Comparison of ENCODE assay signal across 28 cellular contexts in genomic region chr10:118304521-118304920, GRCh38.
"Had no signal": no experiment of that assay in that cellular context is flagged by ENCODE, and none has a peak within 500 bp of the region (broad histone marks: within the 10 kb centered on the region; RNA-seq: fewer than 3 reads in every experiment).

No MANE protein-coding gene starts in this region.

- H3K9me3 Mint-ChIP-seq: activated naive CD4-positive, alpha-beta T cell treated with anti-CD3 and anti-CD28 coated beads for 36 hours; activated naive CD8-positive, alpha-beta T cell treated with anti-CD3 and anti-CD28 coated beads, Interleukin-2, amount 10 ng/mL, durations not matched to agents 7 days and 5 days; activated T-cell treated with anti-CD3 and anti-CD28 coated beads, Interleukin-2, amount 50 U/mL, for 24 hours; brain; effector memory CD8-positive, alpha-beta T cell; mesothelial cell of epicardium; neural progenitor cell; stimulated activated memory B cell treated with anti-CD40 and anti-IgM and Interleukin-4, amounts not matched to agents 10 μg/mL and 1 μg/mL and 100 μg/mL, for 72 hours; stimulated activated naive CD8-positive, alpha-beta T cell treated with anti-CD3 and anti-CD28 coated beads, Interleukin-15, amount 100 ng/mL, for 72 hours had no signal

- H3K9ac ChIP-seq: neural progenitor cell, parathyroid adenoma had no signal

- H3K4me3 Mint-ChIP-seq: activated CD4-positive, alpha-beta T cell treated with anti-CD3 and anti-CD28 coated beads for 36 hours; activated naive CD4-positive, alpha-beta T cell treated with anti-CD3 and anti-CD28 coated beads for 36 hours; activated naive CD8-positive, alpha-beta T cell treated with anti-CD3 and anti-CD28 coated beads, Interleukin-2, amount 10 ng/mL, durations not matched to agents 7 days and 5 days; activated T-cell treated with anti-CD3 and anti-CD28 coated beads, Interleukin-2, amount 50 U/mL, for 24 hours; brain; effector memory CD8-positive, alpha-beta T cell; mesothelial cell of epicardium; naive thymus-derived CD4-positive, alpha-beta T cell; neural progenitor cell; stimulated activated memory B cell treated with anti-CD40 and anti-IgM and Interleukin-4, amounts not matched to agents 10 μg/mL and 1 μg/mL and 100 μg/mL, for 72 hours; stimulated activated naive CD8-positive, alpha-beta T cell treated with anti-CD3 and anti-CD28 coated beads, Interleukin-15, amount 100 ng/mL, for 72 hours had no signal

- H3K27me3 ChIP-seq: ascending aorta, esophagus squamous epithelium, neural progenitor cell, sigmoid colon, upper lobe of right lung had no signal

- H3K4me1 ChIP-seq: parathyroid adenoma, upper lobe of right lung had no signal

- H3K9me3 ChIP-seq: ascending aorta, esophagus squamous epithelium, psoas muscle, sigmoid colon, upper lobe of right lung had no signal

- H3K4me1 Mint-ChIP-seq: activated CD4-positive, alpha-beta T cell treated with anti-CD3 and anti-CD28 coated beads for 36 hours; activated naive CD8-positive, alpha-beta T cell treated with anti-CD3 and anti-CD28 coated beads, Interleukin-2, amount 10 ng/mL, durations not matched to agents 7 days and 5 days; neural progenitor cell; stimulated activated memory B cell treated with anti-CD40 and anti-IgM and Interleukin-4, amounts not matched to agents 10 μg/mL and 1 μg/mL and 100 μg/mL, for 72 hours; stimulated activated naive CD8-positive, alpha-beta T cell treated with anti-CD3 and anti-CD28 coated beads, Interleukin-15, amount 100 ng/mL, for 72 hours had no signal

- H3K36me3 ChIP-seq: neural progenitor cell had no signal

- H3K4me3 ChIP-seq: ascending aorta, esophagus squamous epithelium, neural progenitor cell, psoas muscle, sigmoid colon, smooth muscle cell, upper lobe of right lung had no signal

- H3K27me3 Mint-ChIP-seq: activated CD4-positive, alpha-beta T cell treated with anti-CD3 and anti-CD28 coated beads for 36 hours; activated naive CD8-positive, alpha-beta T cell treated with anti-CD3 and anti-CD28 coated beads, Interleukin-2, amount 10 ng/mL, durations not matched to agents 7 days and 5 days; activated T-cell treated with anti-CD3 and anti-CD28 coated beads, Interleukin-2, amount 50 U/mL, for 24 hours; brain; effector memory CD8-positive, alpha-beta T cell; naive thymus-derived CD4-positive, alpha-beta T cell; stimulated activated memory B cell treated with anti-CD40 and anti-IgM and Interleukin-4, amounts not matched to agents 10 μg/mL and 1 μg/mL and 100 μg/mL, for 72 hours; stimulated activated naive CD8-positive, alpha-beta T cell treated with anti-CD3 and anti-CD28 coated beads, Interleukin-15, amount 100 ng/mL, for 72 hours had no signal

- H3K27ac Mint-ChIP-seq: activated CD4-positive, alpha-beta T cell treated with anti-CD3 and anti-CD28 coated beads for 36 hours; activated naive CD8-positive, alpha-beta T cell treated with anti-CD3 and anti-CD28 coated beads, Interleukin-2, amount 10 ng/mL, durations not matched to agents 7 days and 5 days; activated T-cell treated with anti-CD3 and anti-CD28 coated beads, Interleukin-2, amount 50 U/mL, for 24 hours; brain; effector memory CD8-positive, alpha-beta T cell; mesothelial cell of epicardium; naive thymus-derived CD4-positive, alpha-beta T cell; neural progenitor cell; stimulated activated memory B cell treated with anti-CD40 and anti-IgM and Interleukin-4, amounts not matched to agents 10 μg/mL and 1 μg/mL and 100 μg/mL, for 72 hours had no signal

- ATAC-seq: activated CD4-positive, alpha-beta T cell treated with anti-CD3 and anti-CD28 coated beads for 36 hours; effector memory CD8-positive, alpha-beta T cell; left cardiac atrium; naive thymus-derived CD4-positive, alpha-beta T cell; psoas muscle; stimulated activated memory B cell treated with anti-CD40 and anti-IgM and Interleukin-4, amounts not matched to agents 10 μg/mL and 1 μg/mL and 100 μg/mL, for 72 hours; stimulated activated naive CD8-positive, alpha-beta T cell treated with anti-CD3 and anti-CD28 coated beads, Interleukin-15, amount 100 ng/mL, for 72 hours; upper lobe of right lung had no signal

- DNase-seq: activated CD4-positive, alpha-beta T cell treated with anti-CD3 and anti-CD28 coated beads for 36 hours; activated CD4-positive, alpha-beta T cell treated with anti-CD3 and anti-CD28 coated beads, Interleukin-2, amount 50 U/mL, for 48 hours; activated CD4-positive, CD25-positive, alpha-beta regulatory T cell; activated CD8-positive, alpha-beta memory T cell treated with anti-CD3 and anti-CD28 coated beads, Interleukin-2, amount 50 U/mL, for 4 hours; activated naive CD4-positive, alpha-beta T cell treated with anti-CD3 and anti-CD28 coated beads for 36 hours; activated naive CD8-positive, alpha-beta T cell treated with anti-CD3 and anti-CD28 coated beads, Interleukin-2, amount 10 ng/mL, durations not matched to agents 7 days and 5 days; activated T-cell treated with anti-CD3 and anti-CD28 coated beads, Interleukin-2, amount 50 U/mL, for 24 hours; cortex of kidney; effector memory CD8-positive, alpha-beta T cell; esophagus squamous epithelium; islet precursor cell; left cardiac atrium; naive thymus-derived CD4-positive, alpha-beta T cell; occipital lobe; psoas muscle; sigmoid colon; stimulated activated CD4-positive, alpha-beta T cell treated with anti-CD3 and anti-CD28 coated beads, Interleukin-1b, Interleukin-23, amount 100 ng/mL, for 48 hours; stimulated activated CD4-positive, alpha-beta T cell treated with anti-CD3 and anti-CD28 coated beads, Interleukin-4, amount 100 ng/mL, for 4 hours; stimulated activated CD8-positive, alpha-beta memory T cell treated with anti-CD3 and anti-CD28 coated beads, Interleukin-4, amount 100 ng/mL, for 48 hours; stimulated activated naive CD8-positive, alpha-beta T cell treated with anti-CD3 and anti-CD28 coated beads, Interleukin-15, amount 100 ng/mL, for 72 hours; upper lobe of right lung had no signal

- H3K27ac ChIP-seq: ascending aorta, esophagus squamous epithelium, neural progenitor cell, parathyroid adenoma, psoas muscle, sigmoid colon, upper lobe of right lung had no signal
